23 cellular contexts compared by ENCODE assay signal in the genomic region with DNA sequence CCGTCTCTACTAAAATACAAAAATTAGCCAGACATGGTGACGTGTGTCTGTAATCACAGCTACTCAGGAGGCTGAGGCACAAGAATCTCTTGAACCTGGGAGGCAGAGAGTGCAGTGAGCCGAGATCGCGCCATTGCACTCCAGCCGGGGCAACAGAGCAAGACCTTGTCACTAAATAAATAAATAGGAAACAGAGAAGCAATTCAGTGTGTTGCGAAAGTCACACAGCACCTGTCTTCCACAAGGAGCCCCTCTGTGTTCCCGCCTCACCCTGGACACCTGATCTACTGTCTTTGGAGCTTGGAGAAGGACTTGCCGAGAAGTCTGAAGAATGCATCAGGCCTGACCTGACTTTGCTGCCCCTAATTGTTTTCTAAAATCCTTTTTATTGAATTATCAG. TPM values are rescaled to one million over a fixed set of nuclear protein-coding genes. Genes with fewer than 3 reads are reported as not detected.
"Had no signal": no experiment of that assay in that cellular context is flagged by ENCODE, and none has a peak within 500 bp of the region (broad histone marks: within the 10 kb centered on the region; RNA-seq: fewer than 3 reads in every experiment).

No MANE protein-coding gene starts in this region.

- H3K9me3 Mint-ChIP-seq: activated CD4-positive, alpha-beta memory T cell treated with anti-CD3 and anti-CD28 coated beads for 36 hours; activated CD4-positive, alpha-beta T cell treated with anti-CD3 and anti-CD28 coated beads, Interleukin-2, amount 10 ng/mL, durations not matched to agents 7 days and 5 days; activated naive CD4-positive, alpha-beta T cell treated with anti-CD3 and anti-CD28 coated beads for 36 hours; activated naive CD8-positive, alpha-beta T cell treated with anti-CD3 and anti-CD28 coated beads for 36 hours; activated T-helper 17 cell treated with anti-CD3 and anti-CD28 coated beads, Interleukin-2, amount 50 U/mL, for 72 hours; T-helper 1 cell treated with Interleukin-12 subunit alpha and Interleukin-12 subunit beta and Interleukin-4 antibody, amounts not matched to agents 30 μg/mL and 1 μg/mL, for 36 hours had no signal

- H3K4me2 ChIP-seq: KMS-11 had no signal

- H3K4me3 ChIP-seq: cardiac muscle cell had no signal

- DNase-seq: activated CD4-positive, alpha-beta memory T cell treated with anti-CD3 and anti-CD28 coated beads for 36 hours; activated CD4-positive, alpha-beta T cell treated with anti-CD3 and anti-CD28 coated beads, Interleukin-2, amount 10 ng/mL, durations not matched to agents 7 days and 5 days; activated CD4-positive, CD25-positive, alpha-beta regulatory T cell; activated gamma-delta T cell; activated naive CD4-positive, alpha-beta T cell treated with anti-CD3 and anti-CD28 coated beads for 36 hours; activated naive CD8-positive, alpha-beta T cell treated with anti-CD3 and anti-CD28 coated beads for 36 hours; activated T-cell treated with anti-CD3 and anti-CD28 coated beads for 4 hours; activated T-cell treated with anti-CD3 and anti-CD28 coated beads, Interleukin-2, amount 50 U/mL, for 48 hours; brain microvascular endothelial cell; NCI-H1092 treated with DMSO at 0.1 percent for 48 hours; NCI-H1417 treated with DMSO at 0.1 percent for 48 hours; NCI-H1694; NCI-H2107; NCI-H345; NCI-H510A; NCI-H69; NK-92 treated with Interleukin-12 subunit alpha and Interleukin-12 subunit beta, amount 100 ng/mL, for 24 hours; SHP77 treated with DMSO at 0.1 percent for 48 hours had no signal

- H3K9ac ChIP-seq: KMS-11 had no signal

- H3K27ac ChIP-seq: brain microvascular endothelial cell, cardiac muscle cell, KMS-11 had no signal

- H3K4me3 Mint-ChIP-seq: activated CD4-positive, alpha-beta memory T cell treated with anti-CD3 and anti-CD28 coated beads for 36 hours; activated CD4-positive, alpha-beta T cell treated with anti-CD3 and anti-CD28 coated beads, Interleukin-2, amount 10 ng/mL, durations not matched to agents 7 days and 5 days; activated naive CD4-positive, alpha-beta T cell treated with anti-CD3 and anti-CD28 coated beads for 36 hours; activated naive CD8-positive, alpha-beta T cell treated with anti-CD3 and anti-CD28 coated beads for 36 hours; activated T-helper 17 cell treated with anti-CD3 and anti-CD28 coated beads, Interleukin-2, amount 50 U/mL, for 72 hours; T-helper 1 cell treated with Interleukin-12 subunit alpha and Interleukin-12 subunit beta and Interleukin-4 antibody, amounts not matched to agents 30 μg/mL and 1 μg/mL, for 36 hours had no signal

- ATAC-seq: activated T-helper 17 cell treated with anti-CD3 and anti-CD28 coated beads, Interleukin-2, amount 50 U/mL, for 72 hours had no signal

- H3K36me3 Mint-ChIP-seq: activated CD4-positive, alpha-beta memory T cell treated with anti-CD3 and anti-CD28 coated beads for 36 hours; activated naive CD8-positive, alpha-beta T cell treated with anti-CD3 and anti-CD28 coated beads for 36 hours had no signal

- H3K27ac Mint-ChIP-seq: activated CD4-positive, alpha-beta memory T cell treated with anti-CD3 and anti-CD28 coated beads for 36 hours; activated CD4-positive, alpha-beta T cell treated with anti-CD3 and anti-CD28 coated beads, Interleukin-2, amount 10 ng/mL, durations not matched to agents 7 days and 5 days; activated naive CD4-positive, alpha-beta T cell treated with anti-CD3 and anti-CD28 coated beads for 36 hours; activated naive CD8-positive, alpha-beta T cell treated with anti-CD3 and anti-CD28 coated beads for 36 hours; activated T-helper 17 cell treated with anti-CD3 and anti-CD28 coated beads, Interleukin-2, amount 50 U/mL, for 72 hours; T-helper 1 cell treated with Interleukin-12 subunit alpha and Interleukin-12 subunit beta and Interleukin-4 antibody, amounts not matched to agents 30 μg/mL and 1 μg/mL, for 36 hours had no signal

- H3K36me3 ChIP-seq: brain microvascular endothelial cell, cardiac muscle cell had no signal

RNA-seq across cellular contexts. Expression of gene CDH1, which starts 3.5 kb away (rescaled TPM):
- total RNA-seq: activated CD8-positive, alpha-beta memory T cell treated with anti-CD3 and anti-CD28 coated beads for 36 hours had no signal
